In the genomic region with DNA sequence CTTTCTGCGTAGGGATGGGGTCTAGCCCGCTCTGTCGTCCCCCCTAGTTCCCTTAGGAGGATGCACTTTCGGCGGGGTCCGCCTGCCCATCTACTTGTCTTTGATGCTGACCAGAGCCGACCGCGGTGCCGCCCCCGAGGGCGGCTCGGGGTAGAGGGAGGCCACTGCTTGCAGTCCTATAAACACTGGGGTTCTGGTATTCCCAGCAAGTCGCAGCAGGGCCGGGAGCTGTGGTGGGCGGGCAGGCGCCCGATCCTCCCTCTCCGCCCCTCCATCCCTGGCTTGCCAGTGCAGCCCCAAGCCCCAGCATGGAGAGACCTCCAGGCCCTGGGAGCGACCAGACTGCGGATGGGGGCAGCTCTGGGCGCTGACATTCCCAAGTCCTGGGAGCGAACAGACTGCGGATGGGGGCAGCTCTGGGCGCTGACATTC, we compare ENCODE assay signal across 8 cellular contexts. TPM values are rescaled to one million over a fixed set of nuclear protein-coding genes. Genes with fewer than 3 reads are reported as not detected.
A peak's percentile ranks its signal among the peaks of the same experiment; 100 is the strongest.
DNase-seq lines count a peak whose midpoint lies in the region; ATAC-seq, FAIRE-seq and TF ChIP-seq lines count a peak whose summit lies in the region.

No MANE protein-coding gene starts in this region.

- no peak for ATAC-seq in activated naive CD8-positive, alpha-beta T cell treated with anti-CD3 and anti-CD28 coated beads, Interleukin-2, amount 10 ng/mL, durations not matched to agents 7 days and 5 days (ENCODE audit: low read depth)
- ATAC-seq in HG03097 (IDR thresholded peaks at IDR 0.05; ENCODE audit: low FRiP score, unreplicated experiment) (no peak), HG03342 (IDR thresholded peaks at IDR 0.05; ENCODE audit: unreplicated experiment) (no peak)

- TF ChIP-seq CTCF in keratinocyte (optimal IDR thresholded peaks at IDR 0.05 in 1 of 3, IDR thresholded peaks at IDR 0.05 in 1 of 3, conservative IDR thresholded peaks at IDR 0.05 in 1 of 3; ENCODE audit: extremely low read depth in 1 of 3, insufficient read depth in 2 of 3, low read length in 3 of 3), result no peak
- no peak for TF ChIP-seq CTCF in testis (IDR thresholded peaks at IDR 0.05)

- no peaks in the 10 kb centered on the region for H3K9me3 ChIP-seq in keratinocyte (ENCODE audit: control insufficient read depth, low read depth, low read length)
- no peaks in the 10 kb centered on the region for H3K9me3 ChIP-seq in testis

- FAIRE-seq in keratinocyte (lab: Jason Lieb, UNC), result no peak

- peaks cover 21% of the 10 kb centered on the region for H3K4me1 Mint-ChIP-seq in activated naive CD4-positive, alpha-beta T cell treated with anti-CD3 and anti-CD28 coated beads, Interleukin-2, amount 50 U/mL, for 24 hours
- H3K4me1 Mint-ChIP-seq in activated naive CD8-positive, alpha-beta T cell treated with anti-CD3 and anti-CD28 coated beads, Interleukin-2, amount 10 ng/mL, durations not matched to agents 7 days and 5 days, result peaks cover 20% of the 10 kb centered on the region

- no peak overlapping the region for H3K27ac Mint-ChIP-seq in activated naive CD4-positive, alpha-beta T cell treated with anti-CD3 and anti-CD28 coated beads, Interleukin-2, amount 50 U/mL, for 24 hours
- no peak overlapping the region for H3K27ac Mint-ChIP-seq in activated naive CD8-positive, alpha-beta T cell treated with anti-CD3 and anti-CD28 coated beads, Interleukin-2, amount 10 ng/mL, durations not matched to agents 7 days and 5 days

- H3K27ac ChIP-seq in keratinocyte (ENCODE audit: control insufficient read depth, insufficient read depth, low read length) (peak overlapping the region; percentile 67), testis (peak overlapping the region in 1 of 2 donors; percentile 78)

- POLR2A ChIA-PET in activated naive CD8-positive, alpha-beta T cell treated with anti-CD3 and anti-CD28 coated beads, Interleukin-2, amount 10 ng/mL, durations not matched to agents 7 days and 5 days (lab: Charles Lee), result interaction anchor here (1.2 to 4.4 kb wide), 5 partner anchors 10 to 104 kb away, joined by 4 to 40 read pairs (median 10); a partner anchor contains a TSS

- no peak for DNase-seq in activated naive CD4-positive, alpha-beta T cell (lab: John Stamatoyannopoulos, UW)
- DNase-seq in activated naive CD8-positive, alpha-beta T cell treated with anti-CD3 and anti-CD28 coated beads, Interleukin-2, amount 10 ng/mL, durations not matched to agents 7 days and 5 days, result no peak
- DNase-seq in keratinocyte (ENCODE audit: low read depth, low spot score) (no peak), testis (no peak)
- DNase-seq in stimulated activated CD4-positive, alpha-beta T cell treated with anti-CD3 and anti-CD28 coated beads, Interleukin-2, amount 100 ng/mL, for 48 hours, result no peak

- H3K27me3 ChIP-seq in keratinocyte (ENCODE audit: control insufficient read depth, extremely low read depth, insufficient read depth, low read length) (no peaks in the 10 kb centered on the region), testis (no peaks in the 10 kb centered on the region)

- no peak for TF ChIP-seq POLR2A in testis (IDR thresholded peaks at IDR 0.05)

- H3K9ac ChIP-seq in keratinocyte (ENCODE audit: control insufficient read depth, extremely low read depth, insufficient read depth, low read length), result peak overlapping the region; percentile 80

- dilution Hi-C loops in keratinocyte (cut with MboI; ENCODE audit: extremely low pct_ligation_motif_present, low sequenced_read_pairs), result no loop called here

- intact Hi-C loops in testis (cut with DNase I; ENCODE audit: low total_unique reads), result no loop called here

- peaks cover 3% of the 10 kb centered on the region for H4K20me1 ChIP-seq in keratinocyte (ENCODE audit: control insufficient read depth, extremely low read depth, insufficient read depth, low read length)

- H3K4me3 ChIP-seq in keratinocyte (ENCODE audit: control insufficient read depth in 2 of 3, extremely low read depth in 1 of 3, insufficient read depth in 2 of 3, low read depth in 1 of 3, low read length in 3 of 3), result peak overlapping the region; percentile 81 to 99 (median 82)
- peak overlapping the region; percentile 79 to 83 for H3K4me3 ChIP-seq in testis

- H3K4me2 ChIP-seq in keratinocyte (ENCODE audit: control insufficient read depth, extremely low read depth, insufficient read depth, low read depth, low read length), result peak overlapping the region; percentile 94

- H3K4me1 ChIP-seq in keratinocyte (ENCODE audit: control insufficient read depth, extremely low read depth, insufficient read depth, low read length) (peaks cover 46% of the 10 kb centered on the region), testis (peaks cover 31% of the 10 kb centered on the region)

- H2AFZ ChIP-seq in keratinocyte (ENCODE audit: control insufficient read depth, low read length), result no peak overlapping the region

- H3K36me3 Mint-ChIP-seq in activated naive CD4-positive, alpha-beta T cell treated with anti-CD3 and anti-CD28 coated beads, Interleukin-2, amount 50 U/mL, for 24 hours, result no peaks in the 10 kb centered on the region
- H3K36me3 Mint-ChIP-seq in activated naive CD8-positive, alpha-beta T cell treated with anti-CD3 and anti-CD28 coated beads, Interleukin-2, amount 10 ng/mL, durations not matched to agents 7 days and 5 days, result no peaks in the 10 kb centered on the region

- no peaks in the 10 kb centered on the region for H3K27me3 Mint-ChIP-seq in activated naive CD4-positive, alpha-beta T cell treated with anti-CD3 and anti-CD28 coated beads, Interleukin-2, amount 50 U/mL, for 24 hours
- H3K27me3 Mint-ChIP-seq in activated naive CD8-positive, alpha-beta T cell treated with anti-CD3 and anti-CD28 coated beads, Interleukin-2, amount 10 ng/mL, durations not matched to agents 7 days and 5 days, result peaks cover 9% of the 10 kb centered on the region

- H3K4me3 Mint-ChIP-seq in activated naive CD4-positive, alpha-beta T cell treated with anti-CD3 and anti-CD28 coated beads, Interleukin-2, amount 50 U/mL, for 24 hours, result peak overlapping the region; percentile 76
- H3K4me3 Mint-ChIP-seq in activated naive CD8-positive, alpha-beta T cell treated with anti-CD3 and anti-CD28 coated beads, Interleukin-2, amount 10 ng/mL, durations not matched to agents 7 days and 5 days, result peak overlapping the region; percentile 77

- WGBS in testis, 2 donors, result 4 to 7% methylated on average over 11 to 24 of the region's 25 CpGs

- peaks cover 8% of the 10 kb centered on the region for H3K9me1 ChIP-seq in keratinocyte (ENCODE audit: control insufficient read depth, extremely low read depth, insufficient read depth, low read length)

- peaks cover 67% of the 10 kb centered on the region for H3K79me2 ChIP-seq in keratinocyte (ENCODE audit: control insufficient read depth, insufficient read depth, low read length)

- H3K9me3 Mint-ChIP-seq in activated naive CD4-positive, alpha-beta T cell treated with anti-CD3 and anti-CD28 coated beads, Interleukin-2, amount 50 U/mL, for 24 hours, result no peaks in the 10 kb centered on the region
- no peaks in the 10 kb centered on the region for H3K9me3 Mint-ChIP-seq in activated naive CD8-positive, alpha-beta T cell treated with anti-CD3 and anti-CD28 coated beads, Interleukin-2, amount 10 ng/mL, durations not matched to agents 7 days and 5 days

- peaks cover 12 to 34% of the 10 kb centered on the region in 2 experiments for H3K36me3 ChIP-seq in keratinocyte (ENCODE audit: control insufficient read depth in 2 of 2, extremely low read depth in 1 of 2, insufficient read depth in 2 of 2, low read length in 2 of 2)
- no peaks in the 10 kb centered on the region for H3K36me3 ChIP-seq in testis (ENCODE audit: low read depth, missing control alignments)

RNA-seq across cellular contexts. Expression of a gene that starts 0.8 kb away (rescaled TPM):
- 10 to 100 TPM; 14.1 to 15.4 TPM for total RNA-seq in activated naive CD8-positive, alpha-beta T cell treated with anti-CD3 and anti-CD28 coated beads, Interleukin-2, amount 10 ng/mL, durations not matched to agents 7 days and 5 days
- polyA plus RNA-seq in keratinocyte (58.7 to 95.1 TPM (median 72.7 TPM) in 3 replicates), testis (ENCODE audit: insufficient read depth, low read depth, low replicate concordance) (22.2 TPM)
- polyA plus RNA-seq in keratinocyte (2011; ENCODE audit: low read depth), result 14.0 TPM
- polyA plus RNA-seq in keratinocyte (2011; cell fraction: cytosol; rRNA removed), result 21.2 and 40.8 TPM in 2 replicates
- polyA plus RNA-seq in keratinocyte (2011; cell fraction: nucleus; rRNA removed), result 116 and 175 TPM in 2 replicates
- 41.9 and 85.6 TPM in 2 replicates for polyA plus RNA-seq in keratinocyte (2012; ENCODE audit: low replicate concordance)
- polyA minus RNA-seq in keratinocyte, result 129 to 210 TPM (median 133 TPM) in 3 replicates
- polyA minus RNA-seq in keratinocyte (2011; cell fraction: cytosol; rRNA and poly(A)+ RNA removed), result 184 TPM
- polyA minus RNA-seq in keratinocyte (2011; cell fraction: nucleus; rRNA and poly(A)+ RNA removed), result 289 and 325 TPM in 2 replicates
- total RNA-seq in testis, result 10 to 100 TPM; 59.4 to 78.3 TPM

RNA-seq across cellular contexts. Expression of a gene that starts 31.8 kb away (rescaled TPM):
- 100 to 1,000 TPM; 129 to 130 TPM for total RNA-seq in activated naive CD8-positive, alpha-beta T cell treated with anti-CD3 and anti-CD28 coated beads, Interleukin-2, amount 10 ng/mL, durations not matched to agents 7 days and 5 days
- polyA plus RNA-seq in keratinocyte (70.9 to 83.0 TPM (median 80.6 TPM) in 3 replicates), testis (ENCODE audit: insufficient read depth, low read depth, low replicate concordance) (138 TPM)
- 33.8 TPM for polyA plus RNA-seq in keratinocyte (2011; ENCODE audit: low read depth)
- polyA plus RNA-seq in keratinocyte (2011; cell fraction: cytosol; rRNA removed), result 51.8 and 74.3 TPM in 2 replicates
- polyA plus RNA-seq in keratinocyte (2011; cell fraction: nucleus; rRNA removed), result 46.8 and 61.8 TPM in 2 replicates
- polyA plus RNA-seq in keratinocyte (2012; ENCODE audit: low replicate concordance), result 54.8 and 97.3 TPM in 2 replicates
- 35.8 to 66.9 TPM (median 47.6 TPM) in 3 replicates for polyA minus RNA-seq in keratinocyte
- 38.2 TPM for polyA minus RNA-seq in keratinocyte (2011; cell fraction: cytosol; rRNA and poly(A)+ RNA removed)
- 8.5 and 8.9 TPM in 2 replicates for polyA minus RNA-seq in keratinocyte (2011; cell fraction: nucleus; rRNA and poly(A)+ RNA removed)
- total RNA-seq in testis, result 10 to 100 TPM; 50.8 to 78.0 TPM

RNA-seq across cellular contexts. Expression of a gene that starts 32.0 kb away (rescaled TPM):
- total RNA-seq in activated naive CD8-positive, alpha-beta T cell treated with anti-CD3 and anti-CD28 coated beads, Interleukin-2, amount 10 ng/mL, durations not matched to agents 7 days and 5 days, result 10 to 100 TPM; 10.2 to 10.3 TPM
- 0.92 to 2.7 TPM (median 1.0 TPM) in 3 replicates for polyA plus RNA-seq in keratinocyte
- not detected for polyA plus RNA-seq in keratinocyte (2011; ENCODE audit: low read depth)
- polyA plus RNA-seq in keratinocyte (2011; cell fraction: cytosol; rRNA removed), result 0.90 and 1.2 TPM in 2 replicates
- 3.4 TPM in 2 replicates for polyA plus RNA-seq in keratinocyte (2011; cell fraction: nucleus; rRNA removed)
- 0.28 and 1.9 TPM in 2 replicates for polyA plus RNA-seq in keratinocyte (2012; ENCODE audit: low replicate concordance)
- 3.2 to 10.8 TPM (median 4.1 TPM) in 3 replicates for polyA minus RNA-seq in keratinocyte
- 3.8 TPM for polyA minus RNA-seq in keratinocyte (2011; cell fraction: cytosol; rRNA and poly(A)+ RNA removed)
- polyA minus RNA-seq in keratinocyte (2011; cell fraction: nucleus; rRNA and poly(A)+ RNA removed), result 4.0 and 4.6 TPM in 2 replicates
- total RNA-seq in testis, result 10 to 100 TPM in 1 of 2 donors, 1 to 10 TPM in 1; 6.2 to 16.1 TPM
- 8.9 TPM for polyA plus RNA-seq in testis (ENCODE audit: insufficient read depth, low read depth, low replicate concordance)

RNA-seq across cellular contexts. Expression of a gene that starts 47.4 kb away (rescaled TPM):
- 1 to 10 TPM in 1 of 2 experiments, under 1 TPM in 1; 0.47 to 1.5 TPM for total RNA-seq in activated naive CD8-positive, alpha-beta T cell treated with anti-CD3 and anti-CD28 coated beads, Interleukin-2, amount 10 ng/mL, durations not matched to agents 7 days and 5 days
- polyA plus RNA-seq in keratinocyte (0.05 to 0.09 TPM (median 0.07 TPM) in 3 replicates), testis (ENCODE audit: insufficient read depth, low read depth, low replicate concordance) (30.3 TPM)
- polyA plus RNA-seq in keratinocyte (2011; ENCODE audit: low read depth), result not detected
- polyA plus RNA-seq in keratinocyte (2011; cell fraction: cytosol; rRNA removed), result 0.05 and 0.10 TPM in 2 replicates
- 0.07 and 0.22 TPM in 2 replicates for polyA plus RNA-seq in keratinocyte (2011; cell fraction: nucleus; rRNA removed)
- polyA plus RNA-seq in keratinocyte (2012; ENCODE audit: low replicate concordance), result not detected in 2 replicates
- polyA minus RNA-seq in keratinocyte, result 0.22 TPM in 1 of 3 replicates, not detected in the others
- not detected for polyA minus RNA-seq in keratinocyte (2011; cell fraction: cytosol; rRNA and poly(A)+ RNA removed)
- not detected in 2 replicates for polyA minus RNA-seq in keratinocyte (2011; cell fraction: nucleus; rRNA and poly(A)+ RNA removed)
- 10 to 100 TPM in 1 of 2 donors, 1 to 10 TPM in 1; 6.8 to 18.0 TPM for total RNA-seq in testis
